Comparison of ENCODE assay signal across 1 cellular context in genomic region chr7:106424476-106425016, GRCh38.
TF ChIP-seq lines count a peak whose summit lies in the region.

No MANE protein-coding gene starts in this region.

TF ChIP-seq in SK-N-SH, 30 proteins besides CTCF, POLR2A, EP300 and RAD21 (continued from another document):
- TF ChIP-seq USF1 (IDR thresholded peaks at IDR 0.05; ENCODE audit: borderline replicate concordance, low read depth), result no peak
- TF ChIP-seq USF2 (IDR thresholded peaks at IDR 0.05; ENCODE audit: borderline replicate concordance, low read depth, low read length), result no peak
- no peak for TF ChIP-seq ELF1 (IDR thresholded peaks at IDR 0.05)
- no peak for TF ChIP-seq MAX (IDR thresholded peaks at IDR 0.05; ENCODE audit: low read depth)
- TF ChIP-seq IRF3 (IDR thresholded peaks at IDR 0.05; ENCODE audit: low read depth, low read length), result no peak
- no peak for TF ChIP-seq RXRA (IDR thresholded peaks at IDR 0.05; ENCODE audit: borderline replicate concordance, low read depth)
- TF ChIP-seq SIN3A (IDR thresholded peaks at IDR 0.05; ENCODE audit: borderline replicate concordance, low read depth, low read length), result no peak
- TF ChIP-seq GATA2 (CRISPR knock-in tag; IDR thresholded peaks at IDR 0.05), result no peak
- TF ChIP-seq NRF1 (IDR thresholded peaks at IDR 0.05; ENCODE audit: low read depth, low read length), result no peak
- no peak for TF ChIP-seq NFIC (IDR thresholded peaks at IDR 0.05; ENCODE audit: borderline replicate concordance)
- TF ChIP-seq YY1 (IDR thresholded peaks at IDR 0.05; ENCODE audit: low read depth), result no peak
- no peak for TF ChIP-seq MXI1 (IDR thresholded peaks at IDR 0.05; ENCODE audit: low read depth, low read length)
- TF ChIP-seq TCF12 (IDR thresholded peaks at IDR 0.05), result no peak
- TF ChIP-seq REST (IDR thresholded peaks at IDR 0.05; ENCODE audit: low read depth, low read length), result no peak
- no peak for TF ChIP-seq RFX5 (IDR thresholded peaks at IDR 0.05; ENCODE audit: low read length)
- no peak for TF ChIP-seq TEAD4 (IDR thresholded peaks at IDR 0.05; ENCODE audit: borderline replicate concordance, insufficient read depth)
- no peak for TF ChIP-seq FOXJ3 (CRISPR knock-in tag; IDR thresholded peaks at IDR 0.05)
